In the genomic region with DNA sequence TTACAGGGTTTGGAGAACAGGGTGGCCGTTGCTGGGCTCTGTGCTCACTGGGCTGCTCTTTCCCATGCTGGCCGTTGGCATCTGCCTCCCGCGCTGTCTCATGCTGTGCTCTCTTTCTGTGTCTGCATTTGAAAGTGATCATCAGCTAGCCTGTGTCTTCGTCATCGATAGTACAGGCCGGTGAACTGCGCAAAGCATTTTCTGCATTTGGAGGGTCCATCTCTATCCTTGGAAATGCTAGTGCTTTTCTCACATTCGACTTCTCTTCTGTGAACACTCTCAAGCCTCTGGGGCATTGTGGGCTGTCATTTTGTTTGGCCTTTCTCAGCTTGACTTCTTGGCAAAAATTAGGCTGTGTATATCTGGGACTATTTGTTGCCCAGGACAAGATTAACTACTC, we compare ENCODE assay signal across 2 cellular contexts.
TF ChIP-seq lines count a peak whose summit lies in the region.

No MANE protein-coding gene starts in this region.

TF ChIP-seq in WTC11, 78 proteins besides CTCF, POLR2A, EP300 and RAD21:
- TF ChIP-seq, protein P1, sequence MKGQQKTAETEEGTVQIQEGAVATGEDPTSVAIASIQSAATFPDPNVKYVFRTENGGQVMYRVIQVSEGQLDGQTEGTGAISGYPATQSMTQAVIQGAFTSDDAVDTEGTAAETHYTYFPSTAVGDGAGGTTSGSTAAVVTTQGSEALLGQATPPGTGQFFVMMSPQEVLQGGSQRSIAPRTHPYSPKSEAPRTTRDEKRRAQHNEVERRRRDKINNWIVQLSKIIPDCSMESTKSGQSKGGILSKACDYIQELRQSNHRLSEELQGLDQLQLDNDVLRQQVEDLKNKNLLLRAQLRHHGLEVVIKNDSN (CRISPR knock-in tag; IDR thresholded peaks at IDR 0.05) = no peak
- no peak for TF ChIP-seq CREM (CRISPR knock-in tag; IDR thresholded peaks at IDR 0.05)
- TF ChIP-seq, protein P2, sequence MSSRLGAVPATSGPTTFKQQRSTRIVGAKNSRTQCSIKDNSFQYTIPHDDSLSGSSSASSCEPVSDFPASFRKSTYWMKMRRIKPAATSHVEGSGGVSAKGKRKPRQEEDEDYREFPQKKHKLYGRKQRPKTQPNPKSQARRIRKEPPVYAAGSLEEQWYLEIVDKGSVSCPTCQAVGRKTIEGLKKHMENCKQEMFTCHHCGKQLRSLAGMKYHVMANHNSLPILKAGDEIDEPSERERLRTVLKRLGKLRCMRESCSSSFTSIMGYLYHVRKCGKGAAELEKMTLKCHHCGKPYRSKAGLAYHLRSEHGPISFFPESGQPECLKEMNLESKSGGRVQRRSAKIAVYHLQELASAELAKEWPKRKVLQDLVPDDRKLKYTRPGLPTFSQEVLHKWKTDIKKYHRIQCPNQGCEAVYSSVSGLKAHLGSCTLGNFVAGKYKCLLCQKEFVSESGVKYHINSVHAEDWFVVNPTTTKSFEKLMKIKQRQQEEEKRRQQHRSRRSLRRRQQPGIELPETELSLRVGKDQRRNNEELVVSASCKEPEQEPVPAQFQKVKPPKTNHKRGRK (CRISPR knock-in tag; IDR thresholded peaks at IDR 0.05; ENCODE audit: borderline replicate concordance) = no peak
- no peak for TF ChIP-seq GRHL2 (CRISPR knock-in tag; IDR thresholded peaks at IDR 0.05; ENCODE audit: insufficient replicate concordance, severe bottlenecking)
- TF ChIP-seq, protein P3, sequence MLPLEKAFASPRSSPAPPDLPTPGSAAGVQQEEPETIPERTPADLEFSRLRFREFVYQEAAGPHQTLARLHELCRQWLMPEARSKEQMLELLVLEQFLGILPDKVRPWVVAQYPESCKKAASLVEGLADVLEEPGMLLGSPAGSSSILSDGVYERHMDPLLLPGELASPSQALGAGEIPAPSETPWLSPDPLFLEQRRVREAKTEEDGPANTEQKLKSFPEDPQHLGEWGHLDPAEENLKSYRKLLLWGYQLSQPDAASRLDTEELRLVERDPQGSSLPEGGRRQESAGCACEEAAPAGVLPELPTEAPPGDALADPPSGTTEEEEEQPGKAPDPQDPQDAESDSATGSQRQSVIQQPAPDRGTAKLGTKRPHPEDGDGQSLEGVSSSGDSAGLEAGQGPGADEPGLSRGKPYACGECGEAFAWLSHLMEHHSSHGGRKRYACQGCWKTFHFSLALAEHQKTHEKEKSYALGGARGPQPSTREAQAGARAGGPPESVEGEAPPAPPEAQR (CRISPR knock-in tag; IDR thresholded peaks at IDR 0.05) = no peak
- TF ChIP-seq TEAD1 (CRISPR knock-in tag; IDR thresholded peaks at IDR 0.05) = no peak
- TF ChIP-seq RELA (CRISPR knock-in tag; IDR thresholded peaks at IDR 0.05; ENCODE audit: borderline replicate concordance) = no peak
- no peak for TF ChIP-seq JUN (CRISPR knock-in tag; IDR thresholded peaks at IDR 0.05)
- no peak for TF ChIP-seq MXD4 (CRISPR knock-in tag; IDR thresholded peaks at IDR 0.05; ENCODE audit: borderline replicate concordance)

TF ChIP-seq in H1, 55 proteins besides CTCF, POLR2A, EP300 and RAD21:
- no peak for TF ChIP-seq KDM5A (IDR thresholded peaks at IDR 0.05; ENCODE audit: low read length)
- no peak for TF ChIP-seq SIN3A (conservative IDR thresholded peaks at IDR 0.05 in 1 of 2, IDR thresholded peaks at IDR 0.05 in 1 of 2; ENCODE audit: low read depth in 1 of 2, low read length in 2 of 2)
- TF ChIP-seq BRCA1 (IDR thresholded peaks at IDR 0.05; ENCODE audit: low read depth, low read length) = no peak
- TF ChIP-seq BCL11A (IDR thresholded peaks at IDR 0.05; ENCODE audit: low read depth in 2 of 2, low read length in 2 of 2) = no peak
- TF ChIP-seq HDAC2 (IDR thresholded peaks at IDR 0.05; ENCODE audit: borderline replicate concordance in 1 of 2, low read depth in 2 of 2, low read length in 2 of 2) = no peak
- no peak for TF ChIP-seq JUN (IDR thresholded peaks at IDR 0.05; ENCODE audit: low read depth, low read length)
- no peak for TF ChIP-seq MAFK (IDR thresholded peaks at IDR 0.05; ENCODE audit: low read depth, low read length)
- TF ChIP-seq CBX5 (IDR thresholded peaks at IDR 0.05; ENCODE audit: low read depth, low read length) = no peak
